ENCODE assay signal across 32 cellular contexts in the genomic region with DNA sequence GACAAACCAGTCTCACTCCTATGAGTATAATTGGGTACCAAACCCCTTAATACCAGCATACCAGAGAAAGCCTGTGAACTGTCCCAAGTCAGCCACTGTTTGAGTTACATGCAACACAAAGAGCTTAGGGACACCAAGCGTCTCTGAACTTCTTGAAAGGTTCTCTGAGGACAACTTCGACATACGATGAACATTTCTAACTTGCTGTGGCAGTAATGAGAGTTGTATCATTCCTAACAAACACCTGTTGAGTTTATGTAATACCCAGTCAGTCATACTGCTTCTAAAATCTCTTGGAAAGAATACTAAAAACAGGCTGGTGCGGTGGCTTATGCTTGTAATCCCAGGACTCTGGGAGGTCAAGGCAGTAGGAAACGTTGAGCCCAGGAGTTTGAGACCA. TPM values are rescaled to one million over a fixed set of nuclear protein-coding genes. Genes with fewer than 3 reads are reported as not detected.
DNase-seq lines count a peak whose midpoint lies in the region; ATAC-seq and TF ChIP-seq lines count a peak whose summit lies in the region.
"Had no signal": no experiment of that assay in that cellular context is flagged by ENCODE, and none has a peak within 500 bp of the region (broad histone marks: within the 10 kb centered on the region; RNA-seq: fewer than 3 reads in every experiment).

No MANE protein-coding gene starts in this region.

- H3K4me3 ChIP-seq in AG04450 (ENCODE audit: low read depth, low read length) (no peak overlapping the region), SK-N-MC (no peak overlapping the region)
- H3K4me3 ChIP-seq: Peyer's patch had no signal

- H3K27me3 Mint-ChIP-seq in naive thymus-derived CD8-positive, alpha-beta T cell: no peaks in the 10 kb centered on the region
- H3K27me3 Mint-ChIP-seq: activated CD4-positive, alpha-beta T cell treated with anti-CD3 and anti-CD28 coated beads, Interleukin-2, amount 10 ng/mL, durations not matched to agents 7 days and 5 days; effector memory CD8-positive, alpha-beta T cell; IgD-negative memory B cell had no signal

- no peak overlapping the region for H3K9ac ChIP-seq in SK-N-MC (ENCODE audit: insufficient read length)

- no peak for DNase-seq in AG04450 (ENCODE audit: low read depth, low spot score)
- no peak for DNase-seq in SK-N-MC (ENCODE audit: low read depth, low spot score)
- no peak for DNase-seq in naive thymus-derived CD8-positive, alpha-beta T cell
- DNase-seq in NCI-H82 treated with DMSO at 0.1 percent for 48 hours (lab: John Stamatoyannopoulos, UW; ENCODE audit: unreplicated experiment): no peak
- DNase-seq: activated CD4-positive, alpha-beta T cell treated with anti-CD3 and anti-CD28 coated beads, Interleukin-2, amount 10 ng/mL, durations not matched to agents 7 days and 5 days; activated gamma-delta T cell treated with Interleukin-2 at 50 U/mL for 16 hours; activated T-cell treated with anti-CD3 and anti-CD28 coated beads, Interleukin-2, amount 50 U/mL, for 4 hours; C1 segment of cervical spinal cord; Caco-2; central memory CD4-positive, alpha-beta T cell; DMS79 treated with DMSO at 0.1 percent for 48 hours; effector memory CD8-positive, alpha-beta T cell; hypothalamus; immature natural killer cell; left cardiac atrium; NCI-H1092; NCI-H1694 treated with DMSO at 0.1 percent for 48 hours; NCI-H446; NCI-H748 treated with DMSO at 0.1 percent for 48 hours; Peyer's patch; posterior cingulate gyrus; SIG-M5; stimulated activated CD4-positive, alpha-beta T cell treated with anti-CD3 and anti-CD28 coated beads, Interleukin-4, amount 100 ng/mL, for 1 hour; substantia nigra; T-helper 9 cell; trophoblast cell; WERI-Rb-1 had no signal

- peaks cover 95% of the 10 kb centered on the region for H3K36me3 ChIP-seq in SK-N-MC (ENCODE audit: insufficient read depth, low read length)

- no peaks in the 10 kb centered on the region for H3K27me3 ChIP-seq in AG04450 (ENCODE audit: control insufficient read depth, insufficient read depth, low read length)
- H3K27me3 ChIP-seq: Peyer's patch had no signal

- no peak overlapping the region for H3K4me3 Mint-ChIP-seq in naive thymus-derived CD8-positive, alpha-beta T cell
- H3K4me3 Mint-ChIP-seq: activated CD4-positive, alpha-beta T cell treated with anti-CD3 and anti-CD28 coated beads, Interleukin-2, amount 10 ng/mL, durations not matched to agents 7 days and 5 days; activated T-cell treated with anti-CD3 and anti-CD28 coated beads, Interleukin-2, amount 50 U/mL, for 4 hours; effector memory CD8-positive, alpha-beta T cell; IgD-negative memory B cell; immature natural killer cell had no signal

- H3K9me3 ChIP-seq in AG04450 (ENCODE audit: control insufficient read depth, insufficient read depth, low read length) (no peaks in the 10 kb centered on the region), SK-N-MC (ENCODE audit: low read depth, low read length) (no peaks in the 10 kb centered on the region)
- H3K9me3 ChIP-seq: Caco-2, Peyer's patch had no signal

- peak; percentile 8 to 34 for ATAC-seq in naive thymus-derived CD8-positive, alpha-beta T cell
- ATAC-seq in GM21529 (IDR thresholded peaks at IDR 0.05; ENCODE audit: unreplicated experiment) (no peak), GM18519 (IDR thresholded peaks at IDR 0.05; ENCODE audit: low FRiP score, unreplicated experiment) (no peak)
- ATAC-seq: activated T-cell treated with anti-CD3 and anti-CD28 coated beads, Interleukin-2, amount 50 U/mL, for 4 hours; effector memory CD8-positive, alpha-beta T cell; sciatic nerve had no signal

- H3K27ac Mint-ChIP-seq in naive thymus-derived CD8-positive, alpha-beta T cell: peak overlapping the region in 4 of 10 donors; percentile 15 to 85 (median 34)
- H3K27ac Mint-ChIP-seq: activated CD4-positive, alpha-beta T cell treated with anti-CD3 and anti-CD28 coated beads, Interleukin-2, amount 10 ng/mL, durations not matched to agents 7 days and 5 days; IgD-negative memory B cell had no signal

- CTCF ChIA-PET in AG04450 (lab: Charles Lee): no interaction called here

- H3K36me3 Mint-ChIP-seq in naive thymus-derived CD8-positive, alpha-beta T cell: peaks cover 0 to 38% (median 11%) of the 10 kb centered on the region in 3 donors

- no peak for TF ChIP-seq CTCF in 22Rv1 (IDR thresholded peaks at IDR 0.05)
- no peak for TF ChIP-seq CTCF in AG04450 (IDR thresholded peaks at IDR 0.05; ENCODE audit: low read depth, low read length)

- POLR2A ChIA-PET in AG04450 (lab: Yijun Ruan, JAX): no interaction called here
- POLR2A ChIA-PET in naive thymus-derived CD8-positive, alpha-beta T cell (lab: Charles Lee): no interaction called here

- peak overlapping the region; percentile 33; the same call in 1 of the 2 replicates for H3K27ac ChIP-seq in 22Rv1
- H3K27ac ChIP-seq in AG04450 (ENCODE audit: low read depth, low read length): peak overlapping the region; percentile 11
- H3K27ac ChIP-seq in SK-N-MC: peak overlapping the region; percentile 26; the same call in 1 of the 2 replicates
- H3K27ac ChIP-seq: Peyer's patch, WERI-Rb-1 had no signal

- no peaks in the 10 kb centered on the region for H3K4me1 Mint-ChIP-seq in naive thymus-derived CD8-positive, alpha-beta T cell
- H3K4me1 Mint-ChIP-seq: activated CD4-positive, alpha-beta T cell treated with anti-CD3 and anti-CD28 coated beads, Interleukin-2, amount 10 ng/mL, durations not matched to agents 7 days and 5 days; immature natural killer cell had no signal

- H3K9me3 Mint-ChIP-seq in naive thymus-derived CD8-positive, alpha-beta T cell: no peaks in the 10 kb centered on the region
- H3K9me3 Mint-ChIP-seq: activated CD4-positive, alpha-beta T cell treated with anti-CD3 and anti-CD28 coated beads, Interleukin-2, amount 10 ng/mL, durations not matched to agents 7 days and 5 days; activated T-cell treated with anti-CD3 and anti-CD28 coated beads, Interleukin-2, amount 50 U/mL, for 4 hours; effector memory CD8-positive, alpha-beta T cell; IgD-negative memory B cell; immature natural killer cell had no signal

RNA-seq across cellular contexts. Expression of gene CCT8, which starts 18.4 kb away (rescaled TPM):
- 188 and 265 TPM in 2 replicates for polyA plus RNA-seq in AG04450 (2011; rRNA removed)
- 92.7 and 145 TPM in 2 replicates for polyA minus RNA-seq in AG04450 (2011; rRNA and poly(A)+ RNA removed)
- 100 to 1,000 TPM; 145 to 148 TPM for total RNA-seq in naive thymus-derived CD8-positive, alpha-beta T cell
- 100 to 1,000 TPM; 130 to 182 (median 168) TPM for polyA plus RNA-seq in naive thymus-derived CD8-positive, alpha-beta T cell

RNA-seq across cellular contexts. Expression of gene USP16, which starts 30.6 kb away (rescaled TPM):
- 22.7 and 35.6 TPM in 2 replicates for polyA plus RNA-seq in AG04450 (2011; rRNA removed)
- 12.3 and 19.4 TPM in 2 replicates for polyA minus RNA-seq in AG04450 (2011; rRNA and poly(A)+ RNA removed)
- total RNA-seq in naive thymus-derived CD8-positive, alpha-beta T cell: 10 to 100 TPM; 62.0 to 62.6 TPM
- polyA plus RNA-seq in naive thymus-derived CD8-positive, alpha-beta T cell: 10 to 100 TPM; 20.0 to 21.9 (median 20.6) TPM

RNA-seq across cellular contexts. Expression of gene RWDD2B, which starts 35.9 kb away (rescaled TPM):
- 29.2 and 36.5 TPM in 2 replicates for polyA plus RNA-seq in AG04450 (2011; rRNA removed)
- polyA minus RNA-seq in AG04450 (2011; rRNA and poly(A)+ RNA removed): 12.0 and 17.4 TPM in 2 replicates
- 1 to 10 TPM; 6.2 to 8.6 TPM for total RNA-seq in naive thymus-derived CD8-positive, alpha-beta T cell
- polyA plus RNA-seq in naive thymus-derived CD8-positive, alpha-beta T cell: 10 to 100 TPM; 12.0 to 15.7 (median 12.6) TPM

Comparison
In these comparisons a context has a peak if more than half of its experiments do, and no peak if none do; other contexts are left out.
1. ATAC-seq: peak in naive thymus-derived CD8-positive, alpha-beta T cell (2 of 2); none in GM21529 (single experiment) and GM18519 (single experiment).
2. Peak in every context shown above with its lines, with median percentiles within 50 percentile points of each other: H3K27ac ChIP-seq.